Comparison of ENCODE assay signal across 21 cellular contexts in the genomic region with DNA sequence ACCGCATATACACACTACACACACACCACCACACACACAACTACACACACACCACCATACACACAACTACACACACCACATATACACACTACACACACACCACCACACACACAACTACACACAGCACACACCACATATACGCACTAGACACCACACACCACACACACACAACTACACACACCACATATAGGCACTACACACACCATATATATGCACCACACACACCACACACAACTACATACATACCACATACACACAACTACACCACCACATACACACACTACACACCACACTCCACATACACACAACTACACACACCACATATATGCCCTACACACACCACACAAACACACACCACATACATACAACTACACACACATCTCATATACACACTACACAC.
"Had no signal": no experiment of that assay in that cellular context is flagged by ENCODE, and none has a peak within 500 bp of the region (broad histone marks: within the 10 kb centered on the region; RNA-seq: fewer than 3 reads in every experiment).

No MANE protein-coding gene starts in this region.

- DNase-seq: dermis blood vessel endothelial cell; effector memory CD4-positive, alpha-beta T cell; hypothalamus; left ventricle myocardium superior; lower lobe of right lung; mucosa of descending colon; naive B cell; sigmoid colon; stimulated activated CD4-positive, alpha-beta T cell treated with anti-CD3 and anti-CD28 coated beads, Interleukin-2, amount 100 ng/mL, for 24 hours; stimulated activated CD4-positive, alpha-beta T cell treated with anti-CD3 and anti-CD28 coated beads, Interleukin-4, amount 100 ng/mL, for 24 hours; stimulated activated naive CD8-positive, alpha-beta T cell treated with anti-CD3 and anti-CD28 coated beads, Interleukin-15, Interleukin-2, amounts not matched to agents 100 U/mL and 50 U/mL, for 24 hours; substantia nigra; testis; tibial artery; upper lobe of left lung; uterus had no signal

- H3K4me3 ChIP-seq: coronary artery, lower lobe of right lung, mucosa of descending colon, sigmoid colon, testis, tibial artery, upper lobe of left lung, uterus had no signal

- ATAC-seq: left ventricle myocardium superior; lower lobe of right lung; mucosa of descending colon; stimulated activated memory B cell treated with anti-CD40 and anti-IgM and Interleukin-4, amounts not matched to agents 10 μg/mL and 1 μg/mL and 100 μg/mL, for 72 hours; stimulated activated naive CD8-positive, alpha-beta T cell treated with anti-CD3 and anti-CD28 coated beads, Interleukin-15, Interleukin-2, amounts not matched to agents 100 U/mL and 50 U/mL, for 24 hours had no signal

- H3K27ac ChIP-seq: coronary artery, lower lobe of right lung, parathyroid adenoma, sigmoid colon, testis, tibial artery, upper lobe of left lung, uterus had no signal

- H2AFZ ChIP-seq: parathyroid adenoma had no signal

- H3K4me1 ChIP-seq: parathyroid adenoma, testis, uterus had no signal

- H3K27me3 ChIP-seq: sigmoid colon, testis, tibial artery, upper lobe of left lung, uterus had no signal

- H3K9me3 ChIP-seq: lower lobe of right lung, mucosa of descending colon, sigmoid colon, testis, tibial artery, upper lobe of left lung, uterus had no signal

- FAIRE-seq: frontal cortex, keratinocyte had no signal

- H3K36me3 ChIP-seq: lower lobe of right lung, sigmoid colon, tibial artery, upper lobe of left lung, uterus had no signal

- H3K9ac ChIP-seq: parathyroid adenoma had no signal
